In the genomic region with DNA sequence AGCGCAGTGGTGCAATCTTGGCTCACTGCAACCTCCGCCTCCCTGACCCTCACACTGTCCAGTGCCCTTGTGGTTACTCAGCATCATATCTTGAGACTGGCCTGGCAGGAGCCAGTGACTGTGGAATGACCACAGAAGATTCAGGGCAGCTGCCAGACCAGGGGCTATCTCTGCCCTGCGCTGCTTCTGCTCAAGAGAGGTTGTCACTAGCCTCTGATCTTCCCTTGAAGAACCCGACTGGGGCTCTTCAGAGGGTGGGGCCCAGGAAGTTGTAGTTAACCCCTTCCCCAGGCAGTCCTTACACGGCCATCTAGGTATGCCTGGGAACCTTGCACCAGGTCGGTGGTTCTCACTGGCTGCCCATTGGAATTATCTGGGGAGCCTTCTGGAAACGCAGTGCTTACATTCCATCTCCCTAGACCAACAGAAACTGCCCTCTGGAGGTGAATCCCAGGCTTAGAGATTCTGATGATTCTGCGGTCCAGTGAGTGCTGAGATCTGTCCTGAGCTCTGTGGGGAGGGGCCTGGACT, we compare ENCODE assay signal across 13 cellular contexts. TPM values are rescaled to one million over a fixed set of nuclear protein-coding genes. Genes with fewer than 3 reads are reported as not detected.
DNase-seq lines count a peak whose midpoint lies in the region; ATAC-seq, FAIRE-seq and TF ChIP-seq lines count a peak whose summit lies in the region.
"Had no signal": no experiment of that assay in that cellular context is flagged by ENCODE, and none has a peak within 500 bp of the region (broad histone marks: within the 10 kb centered on the region; RNA-seq: fewer than 3 reads in every experiment).

No MANE protein-coding gene starts in this region.

- H3K36me3 Mint-ChIP-seq in HFFc6 (ENCODE audit: low read depth) = peaks cover 23% of the 10 kb centered on the region
- H3K36me3 Mint-ChIP-seq in stimulated activated effector memory CD8-positive, alpha-beta T cell treated with anti-CD3 and anti-CD28 coated beads, Interleukin-12 subunit alpha, Interleukin-12 subunit beta, amount 100 ng/mL, for 72 hours = peaks cover 14% of the 10 kb centered on the region

- TF ChIP-seq CTCF in HFFc6 (IDR thresholded peaks at IDR 0.05) = no peak; the same call in 1 of the 2 replicates
- TF ChIP-seq CTCF in HepG2 (CRISPR knock-in tag; IDR thresholded peaks at IDR 0.05) = peak; percentile 44
- no peak for TF ChIP-seq CTCF in GM10266 (IDR thresholded peaks at IDR 0.05; ENCODE audit: control insufficient read depth, insufficient read depth, low read depth, missing control alignments)

- H3K9ac ChIP-seq in HepG2 (ENCODE audit: insufficient read depth, low read depth, low read length) = no peak overlapping the region

- H2AFZ ChIP-seq in HepG2 (ENCODE audit: low read length) = no peak overlapping the region

- peak overlapping the region; percentile 6 for H3K27ac ChIP-seq in effector memory CD4-positive, alpha-beta T cell (ENCODE audit: insufficient read depth, low read length, poor library complexity, severe bottlenecking)
- no peak overlapping the region for H3K27ac ChIP-seq in HepG2 (ENCODE audit: extremely low read length, insufficient read depth, low read length)
- H3K27ac ChIP-seq: upper lobe of right lung had no signal

- H3K4me1 ChIP-seq in effector memory CD4-positive, alpha-beta T cell (ENCODE audit: control insufficient read depth, insufficient read depth, low read length, poor library complexity, severe bottlenecking) = peaks cover 24% of the 10 kb centered on the region
- H3K4me1 ChIP-seq in HepG2 (ENCODE audit: insufficient read depth, low read length) = no peaks in the 10 kb centered on the region

- in situ Hi-C loops in HepG2 (cut with HindIII; ENCODE audit: extremely low pct_ligation_motif_present, low pct_unique_long_range_greater_than_20kb) = no loop called here

- POLR2A ChIA-PET in HepG2 (lab: Yijun Ruan, JAX) = interaction anchor here (0.9 kb wide), 1 partner anchor 39 kb away, joined by 3 read pairs; no protein-coding TSS in a partner anchor

- intact Hi-C loops in HepG2 (cut with micrococcal nuclease; ENCODE audit: unreplicated experiment) = loop anchor here (1.0 kb wide), 1 partner anchor 74 kb away; no protein-coding TSS in a partner anchor

- DNase-seq in HFFc6 (peak; percentile 23), HepG2 (ENCODE audit: low spot score) (peak; percentile 28), GM10266 (ENCODE audit: extremely low spot score) (no peak), 8988T (no peak)
- DNase-seq in effector memory CD4-positive, alpha-beta T cell = no peak
- DNase-seq in stimulated activated effector memory CD8-positive, alpha-beta T cell treated with anti-CD3 and anti-CD28 coated beads, Interleukin-12 subunit alpha, Interleukin-12 subunit beta, amount 100 ng/mL, for 72 hours (ENCODE audit: low spot score in 2 of 2) = no peak
- no peak for DNase-seq in activated naive CD4-positive, alpha-beta T cell treated with Interleukin-2 at 50 U/mL for 16 hours
- DNase-seq in stimulated activated CD4-positive, alpha-beta T cell treated with anti-CD3 and anti-CD28 coated beads, Interleukin-4, amount 100 ng/mL, for 24 hours = no peak
- DNase-seq: activated gamma-delta T cell, foreskin fibroblast, NCI-H2171, upper lobe of right lung had no signal

- H3K4me1 Mint-ChIP-seq in HFFc6 (ENCODE audit: low read depth) = peaks cover 14% of the 10 kb centered on the region
- H3K4me1 Mint-ChIP-seq in stimulated activated effector memory CD8-positive, alpha-beta T cell treated with anti-CD3 and anti-CD28 coated beads, Interleukin-12 subunit alpha, Interleukin-12 subunit beta, amount 100 ng/mL, for 72 hours = peaks cover 35% of the 10 kb centered on the region

- no peaks in the 10 kb centered on the region for H3K9me3 ChIP-seq in effector memory CD4-positive, alpha-beta T cell (ENCODE audit: control insufficient read depth, low read length)
- no peaks in the 10 kb centered on the region for H3K9me3 ChIP-seq in HepG2 (ENCODE audit: low read length)
- H3K9me3 ChIP-seq: upper lobe of right lung had no signal

- TF ChIP-seq POLR2A in HepG2 (IDR thresholded peaks at IDR 0.05; ENCODE audit: insufficient read depth in 1 of 2, low read depth in 2 of 2, low read length in 2 of 2) = no peak

- H3K4me3 Mint-ChIP-seq in HFFc6 = no peak overlapping the region
- H3K4me3 Mint-ChIP-seq in stimulated activated effector memory CD8-positive, alpha-beta T cell treated with anti-CD3 and anti-CD28 coated beads, Interleukin-12 subunit alpha, Interleukin-12 subunit beta, amount 100 ng/mL, for 72 hours = no peak overlapping the region
- H3K4me3 Mint-ChIP-seq: T-helper 1 cell treated with Interleukin-12 subunit alpha and Interleukin-12 subunit beta and Interleukin-4 antibody, amounts not matched to agents 30 μg/mL and 1 μg/mL, for 36 hours had no signal

- H3K27me3 Mint-ChIP-seq in HFFc6 (ENCODE audit: insufficient read depth) = peaks cover 1% of the 10 kb centered on the region

- TF ChIP-seq RAD21 in HepG2 (CRISPR knock-in tag; IDR thresholded peaks at IDR 0.05) = 0 out of 2 replicates have a peak, but pooled peaks have one; percentile 18

- H3K79me2 ChIP-seq in HepG2 (ENCODE audit: insufficient read depth, low read length) = no peaks in the 10 kb centered on the region

- TF ChIP-seq EP300 in HepG2 (IDR thresholded peaks at IDR 0.05; ENCODE audit: low read depth in 2 of 2, low read length in 2 of 2) (no peak), HepG2 (CRISPR knock-in tag; IDR thresholded peaks at IDR 0.05; ENCODE audit: borderline replicate concordance) (no peak)

- no peaks in the 10 kb centered on the region for H3K9me3 Mint-ChIP-seq in HFFc6
- H3K9me3 Mint-ChIP-seq in stimulated activated effector memory CD8-positive, alpha-beta T cell treated with anti-CD3 and anti-CD28 coated beads, Interleukin-12 subunit alpha, Interleukin-12 subunit beta, amount 100 ng/mL, for 72 hours = no peaks in the 10 kb centered on the region
- H3K9me3 Mint-ChIP-seq: T-helper 1 cell treated with Interleukin-12 subunit alpha and Interleukin-12 subunit beta and Interleukin-4 antibody, amounts not matched to agents 30 μg/mL and 1 μg/mL, for 36 hours had no signal

- ATAC-seq in HepG2 = peak; percentile 62
- no peak for ATAC-seq in stimulated activated effector memory CD8-positive, alpha-beta T cell treated with anti-CD3 and anti-CD28 coated beads, Interleukin-12 subunit alpha, Interleukin-12 subunit beta, amount 100 ng/mL, for 72 hours

- BruUV-seq in HepG2 (replicated peaks; lab: Mats Ljungman, UMichigan) = no TSS peak

- CTCF ChIA-PET in HepG2 (lab: Yijun Ruan, JAX; ENCODE audit: low intra/inter-chr PET ratio, low total read pairs) = interaction anchor here (1.2 kb wide), 1 partner anchor 74 kb away, joined by 4 read pairs; no protein-coding TSS in a partner anchor

- H3K27ac Mint-ChIP-seq in HFFc6 = no peak overlapping the region
- peak overlapping the region; percentile 85 for H3K27ac Mint-ChIP-seq in stimulated activated effector memory CD8-positive, alpha-beta T cell treated with anti-CD3 and anti-CD28 coated beads, Interleukin-12 subunit alpha, Interleukin-12 subunit beta, amount 100 ng/mL, for 72 hours
- H3K27ac Mint-ChIP-seq: T-helper 1 cell treated with Interleukin-12 subunit alpha and Interleukin-12 subunit beta and Interleukin-4 antibody, amounts not matched to agents 30 μg/mL and 1 μg/mL, for 36 hours had no signal

- H3K36me3 ChIP-seq in effector memory CD4-positive, alpha-beta T cell (ENCODE audit: control insufficient read depth, insufficient read depth, low read length) = peaks cover 38% of the 10 kb centered on the region
- H3K36me3 ChIP-seq in HepG2 (replicated peaks in 1 of 2; ENCODE audit: control insufficient read depth in 1 of 2, insufficient read depth in 2 of 2, low read length in 2 of 2) = peaks cover 18 to 21% of the 10 kb centered on the region in 2 experiments; a peak in 4 of 5 replicates

- no peak overlapping the region for H3K4me2 ChIP-seq in HepG2 (ENCODE audit: low read depth, low read length)

- FAIRE-seq in HepG2 (lab: Jason Lieb, UNC) = no peak

- H3K4me3 ChIP-seq in effector memory CD4-positive, alpha-beta T cell (ENCODE audit: insufficient read depth, low read depth, low read length, poor library complexity, severe bottlenecking) = no peak overlapping the region
- H3K4me3 ChIP-seq in HepG2 (replicated peaks in 1 of 3; ENCODE audit: insufficient read depth in 1 of 3, low read depth in 2 of 3, low read length in 3 of 3) = no peak overlapping the region
- H3K4me3 ChIP-seq: upper lobe of right lung had no signal

- no peaks in the 10 kb centered on the region for H3K27me3 ChIP-seq in effector memory CD4-positive, alpha-beta T cell (replicated peaks; ENCODE audit: control insufficient read depth, insufficient read depth, low read length, poor library complexity, severe bottlenecking)
- H3K27me3 ChIP-seq in HepG2 (ENCODE audit: control insufficient read depth in 1 of 2, insufficient read depth in 2 of 2, low read length in 2 of 2) = no peaks in the 10 kb centered on the region
- H3K27me3 ChIP-seq: upper lobe of right lung had no signal

- 50% methylated on average over 1 of the region's 8 CpGs for WGBS in HepG2 (ENCODE audit: low lambda C conversion rate)

- H4K20me1 ChIP-seq in HepG2 (ENCODE audit: insufficient read depth, low read length) = no peaks in the 10 kb centered on the region

RNA-seq across cellular contexts. Expression of gene PLEKHG3, which starts 41.4 kb away (rescaled TPM):
- total RNA-seq in HFFc6 (2021; fragmentation: NEBNext Ultra II Directional; extraction: Animal tissue kit (Norgen Biotek cat#: 25700)) = 10 to 100 TPM in 3 of 6 experiments, 1 to 10 TPM in 3; 6.0 to 11.7 (median 9.2) TPM
- 9.5 and 9.8 TPM in 2 replicates for total RNA-seq in HepG2 (2016; rRNA removed; fragmentation: Illumina TruSeq; extraction: Trizol)
- total RNA-seq in HepG2 (2016; cell fraction: cytosol; rRNA removed; fragmentation: Illumina TruSeq; extraction: Trizol; ENCODE audit: low read depth) = 0.61 and 0.88 TPM in 2 replicates
- total RNA-seq in HepG2 (2016; cell fraction: insoluble cytoplasmic fraction; rRNA removed; fragmentation: Illumina TruSeq; extraction: Trizol) = 7.2 and 11.8 TPM in 2 replicates
- 5.6 and 6.4 TPM in 2 replicates for total RNA-seq in HepG2 (2016; cell fraction: membrane; rRNA removed; fragmentation: Illumina TruSeq; extraction: Trizol)
- total RNA-seq in HepG2 (2016; cell fraction: nucleus; rRNA removed; fragmentation: Illumina TruSeq; extraction: Trizol) = 9.3 and 10.4 TPM in 2 replicates
- polyA plus RNA-seq in HepG2 (2011; rRNA removed) = 7.1 and 7.2 TPM in 2 replicates
- 2.7 and 5.6 TPM in 2 replicates for polyA plus RNA-seq in HepG2 (2011; cell fraction: cytosol; rRNA removed)
- 13.8 and 16.9 TPM in 2 replicates for polyA plus RNA-seq in HepG2 (2011; cell fraction: nucleus; rRNA removed)
- polyA plus RNA-seq in HepG2 (2012) = 5.4 and 8.7 TPM in 2 replicates
- polyA plus RNA-seq in HepG2 (2016; cell fraction: cytosol; fragmentation: Illumina TruSeq; extraction: Trizol; ENCODE audit: low read depth) = 0.60 and 0.61 TPM in 2 replicates
- 6.0 and 8.8 TPM in 2 replicates for polyA plus RNA-seq in HepG2 (2016; cell fraction: insoluble cytoplasmic fraction; fragmentation: Illumina TruSeq; extraction: Trizol; ENCODE audit: low read depth)
- 2.1 and 2.2 TPM in 2 replicates for polyA plus RNA-seq in HepG2 (2016; cell fraction: membrane; fragmentation: Illumina TruSeq; extraction: Trizol; ENCODE audit: low read depth)
- polyA plus RNA-seq in HepG2 (2016; cell fraction: nucleus; fragmentation: Illumina TruSeq; extraction: Trizol; ENCODE audit: insufficient read depth, low read depth) = 28.5 and 30.1 TPM in 2 replicates
- 9.5 and 51.9 TPM in 2 replicates for polyA minus RNA-seq in HepG2 (2011; rRNA and poly(A)+ RNA removed; ENCODE audit: low replicate concordance)
- 4.6 and 5.4 TPM in 2 replicates for polyA minus RNA-seq in HepG2 (2011; cell fraction: cytosol; rRNA and poly(A)+ RNA removed)
- polyA minus RNA-seq in HepG2 (2011; cell fraction: nucleus; rRNA and poly(A)+ RNA removed) = 5.1 and 12.0 TPM in 2 replicates

Comparison
In these comparisons a context has a peak if more than half of its experiments do, and no peak if none do; other contexts are left out.
1. DNase-seq: peak in HFFc6 (single experiment) and HepG2 (single experiment); none in effector memory CD4-positive, alpha-beta T cell (0 of 3), stimulated activated effector memory CD8-positive, alpha-beta T cell treated with anti-CD3 and anti-CD28 coated beads, Interleukin-12 subunit alpha, Interleukin-12 subunit beta, amount 100 ng/mL, for 72 hours (0 of 2), GM10266 (single experiment), 8988T (single experiment), activated naive CD4-positive, alpha-beta T cell treated with Interleukin-2 at 50 U/mL for 16 hours (single experiment) and stimulated activated CD4-positive, alpha-beta T cell treated with anti-CD3 and anti-CD28 coated beads, Interleukin-4, amount 100 ng/mL, for 24 hours (single experiment).